In the genomic region with DNA sequence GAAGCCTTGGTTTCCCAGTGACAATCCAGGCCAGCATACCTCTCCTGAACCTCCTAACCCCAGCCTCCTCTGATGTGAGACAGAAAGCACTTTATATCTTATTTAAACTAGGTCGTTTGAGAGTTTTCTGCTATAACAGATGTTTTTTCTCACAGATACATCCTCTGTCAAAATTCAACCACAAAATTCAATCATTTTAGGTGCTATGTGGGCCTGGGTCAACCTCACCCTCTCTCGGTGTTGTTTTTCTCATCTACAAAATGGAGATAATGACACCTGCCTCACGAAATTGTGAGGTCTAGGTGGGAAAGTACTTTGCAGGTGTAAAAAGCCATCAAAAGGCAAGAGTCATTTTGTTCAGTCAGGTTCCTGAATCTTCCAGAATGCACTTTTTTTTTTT, we compare ENCODE assay signal across 31 cellular contexts. TPM values are rescaled to one million over a fixed set of nuclear protein-coding genes. Genes with fewer than 3 reads are reported as not detected.
"Had no signal": no experiment of that assay in that cellular context is flagged by ENCODE, and none has a peak within 500 bp of the region (broad histone marks: within the 10 kb centered on the region; RNA-seq: fewer than 3 reads in every experiment).

No MANE protein-coding gene starts in this region.

- H3K4me1 ChIP-seq: gastrocnemius medialis, heart left ventricle had no signal

- DNase-seq: activated CD4-positive, alpha-beta T cell treated with anti-CD3 and anti-CD28 coated beads for 1 hour; activated CD4-positive, alpha-beta T cell treated with anti-CD3 and anti-CD28 coated beads for 4 hours; activated CD4-positive, alpha-beta T cell treated with anti-CD3 and anti-CD28 coated beads, Interleukin-2, amount 50 U/mL, for 1 hour; activated CD4-positive, alpha-beta T cell treated with anti-CD3 and anti-CD28 coated beads, Interleukin-2, amount 50 U/mL, for 48 hours; activated CD8-positive, alpha-beta memory T cell treated with anti-CD3 and anti-CD28 coated beads for 24 hours; activated CD8-positive, alpha-beta T cell treated with anti-CD3 and anti-CD28 coated beads for 36 hours; activated effector memory CD4-positive, alpha-beta T cell treated with Interleukin-2 at 50 U/mL for 16 hours; activated gamma-delta T cell treated with Interleukin-2 at 50 U/mL for 16 hours; activated naive CD4-positive, alpha-beta T cell treated with anti-CD3 and anti-CD28 coated beads, Interleukin-2, amount 50 U/mL, for 16 hours; activated naive CD4-positive, alpha-beta T cell treated with Interleukin-2 at 50 U/mL for 16 hours; activated T-cell treated with anti-CD3 and anti-CD28 coated beads, Interleukin-2, amount 50 U/mL, for 4 hours; amniotic stem cell; anterior cingulate cortex; brain microvascular endothelial cell; cortex of kidney; dermis blood vessel endothelial cell; effector CD4-positive, alpha-beta T cell; foreskin keratinocyte; gastrocnemius medialis; glutamatergic neuron; heart left ventricle; T-helper 1 cell; T-helper 17 cell; T1000 had no signal

- H3K4me3 ChIP-seq: gastrocnemius medialis, heart left ventricle had no signal

- H3K4me3 Mint-ChIP-seq: activated CD8-positive, alpha-beta T cell treated with anti-CD3 and anti-CD28 coated beads for 36 hours; activated naive CD8-positive, alpha-beta T cell; activated T-cell treated with anti-CD3 and anti-CD28 coated beads, Interleukin-2, amount 50 U/mL, for 4 hours; activated T-helper 17 cell treated with anti-CD3 and anti-CD28 coated beads, Interleukin-2, amount 50 U/mL, for 72 hours; T-helper 17 cell; T-helper 2 cell treated with Interferon-gamma antibody and Interleukin-4, amounts not matched to agents 5 μg/mL and 100 μg/mL, for 36 hours; WTC11 had no signal

- H3K36me3 Mint-ChIP-seq: WTC11 had no signal

- ATAC-seq: activated CD8-positive, alpha-beta T cell treated with anti-CD3 and anti-CD28 coated beads for 36 hours; activated T-cell treated with anti-CD3 and anti-CD28 coated beads, Interleukin-2, amount 50 U/mL, for 4 hours; activated T-helper 17 cell treated with anti-CD3 and anti-CD28 coated beads, Interleukin-2, amount 50 U/mL, for 72 hours; esophagus mucosa; foreskin keratinocyte; gastrocnemius medialis; heart left ventricle; T-helper 17 cell had no signal

- H3K27ac ChIP-seq: brain microvascular endothelial cell, foreskin keratinocyte, gastrocnemius medialis, heart left ventricle, VCaP had no signal

- H3K9me3 ChIP-seq: gastrocnemius medialis, heart left ventricle had no signal

- H3K36me3 ChIP-seq: brain microvascular endothelial cell, gastrocnemius medialis, heart left ventricle had no signal

- H3K9me3 Mint-ChIP-seq: activated T-cell treated with anti-CD3 and anti-CD28 coated beads, Interleukin-2, amount 50 U/mL, for 4 hours; activated T-helper 17 cell treated with anti-CD3 and anti-CD28 coated beads, Interleukin-2, amount 50 U/mL, for 72 hours; T-helper 2 cell treated with Interferon-gamma antibody and Interleukin-4, amounts not matched to agents 5 μg/mL and 100 μg/mL, for 36 hours had no signal

- H3K27ac Mint-ChIP-seq: activated CD8-positive, alpha-beta T cell treated with anti-CD3 and anti-CD28 coated beads for 36 hours; activated naive CD8-positive, alpha-beta T cell; activated T-helper 17 cell treated with anti-CD3 and anti-CD28 coated beads, Interleukin-2, amount 50 U/mL, for 72 hours; T-helper 17 cell; T-helper 2 cell treated with Interferon-gamma antibody and Interleukin-4, amounts not matched to agents 5 μg/mL and 100 μg/mL, for 36 hours; WTC11 had no signal

- H3K27me3 ChIP-seq: brain microvascular endothelial cell, gastrocnemius medialis, heart left ventricle had no signal

- H3K27me3 Mint-ChIP-seq: activated CD8-positive, alpha-beta T cell treated with anti-CD3 and anti-CD28 coated beads for 36 hours; activated naive CD8-positive, alpha-beta T cell; activated T-helper 17 cell treated with anti-CD3 and anti-CD28 coated beads, Interleukin-2, amount 50 U/mL, for 72 hours had no signal

- H3K4me1 Mint-ChIP-seq: activated T-helper 17 cell treated with anti-CD3 and anti-CD28 coated beads, Interleukin-2, amount 50 U/mL, for 72 hours had no signal

RNA-seq across cellular contexts. Expression of a gene that starts 46.2 kb away (rescaled TPM):
- total RNA-seq: bronchial epithelial cell had no signal
